Comparison of ENCODE assay signal across 15 cellular contexts in genomic region chr7:131100357-131101054, GRCh38.
DNase-seq lines count a peak whose midpoint lies in the region; ATAC-seq and TF ChIP-seq lines count a peak whose summit lies in the region.
"Had no signal": no experiment of that assay in that cellular context is flagged by ENCODE, and none has a peak within 500 bp of the region (broad histone marks: within the 10 kb centered on the region; RNA-seq: fewer than 3 reads in every experiment).

No MANE protein-coding gene starts in this region.

- H3K9me3 Mint-ChIP-seq in activated naive CD4-positive, alpha-beta T cell treated with anti-CD3 and anti-CD28 coated beads, Interleukin-2, amount 50 U/mL, for 24 hours, result no peaks in the 10 kb centered on the region
- no peaks in the 10 kb centered on the region for H3K9me3 Mint-ChIP-seq in WTC11
- no peaks in the 10 kb centered on the region for H3K9me3 Mint-ChIP-seq in immature natural killer cell
- H3K9me3 Mint-ChIP-seq in stimulated activated naive CD8-positive, alpha-beta T cell treated with anti-CD3 and anti-CD28 coated beads, Interleukin-15, amount 100 ng/mL, for 72 hours, result no peaks in the 10 kb centered on the region

- no peak for DNase-seq in activated naive CD4-positive, alpha-beta T cell treated with anti-CD3 and anti-CD28 coated beads, Interleukin-2, amount 50 U/mL, for 16 hours
- DNase-seq in WTC11 (ENCODE audit: low spot score), result no peak
- DNase-seq in immature natural killer cell, result peak; percentile 75 to 83 (median 80)
- peak; percentile 38 to 50 for DNase-seq in stimulated activated naive CD8-positive, alpha-beta T cell treated with anti-CD3 and anti-CD28 coated beads, Interleukin-15, amount 100 ng/mL, for 72 hours
- no peak for DNase-seq in NCI-H187 treated with DMSO at 0.1 percent for 48 hours (lab: John Stamatoyannopoulos, UW)
- DNase-seq: COR-L47, head of caudate nucleus, NCI-H146, NCI-H226, RPMI8226 had no signal

- peaks cover 97% of the 10 kb centered on the region for H3K4me1 Mint-ChIP-seq in activated naive CD4-positive, alpha-beta T cell treated with anti-CD3 and anti-CD28 coated beads, Interleukin-2, amount 50 U/mL, for 24 hours
- peaks cover 42% of the 10 kb centered on the region for H3K4me1 Mint-ChIP-seq in WTC11
- peaks cover 95 to 99% of the 10 kb centered on the region in 2 donors for H3K4me1 Mint-ChIP-seq in immature natural killer cell
- peaks cover 93% of the 10 kb centered on the region for H3K4me1 Mint-ChIP-seq in stimulated activated naive CD8-positive, alpha-beta T cell treated with anti-CD3 and anti-CD28 coated beads, Interleukin-15, amount 100 ng/mL, for 72 hours

- TF ChIP-seq CTCF in WTC11 (IDR thresholded peaks at IDR 0.05), result no peak

- POLR2A ChIA-PET in WTC11 (lab: Charles Lee), result interaction anchor here (0.6 kb wide), 1 partner anchor 369 kb away, joined by 3 read pairs; no protein-coding TSS in a partner anchor

- no peaks in the 10 kb centered on the region for H3K27me3 Mint-ChIP-seq in activated naive CD4-positive, alpha-beta T cell treated with anti-CD3 and anti-CD28 coated beads, Interleukin-2, amount 50 U/mL, for 24 hours
- H3K27me3 Mint-ChIP-seq in WTC11 (ENCODE audit: low read depth), result no peaks in the 10 kb centered on the region
- H3K27me3 Mint-ChIP-seq in immature natural killer cell (ENCODE audit: low read depth in 3 of 3), result peaks cover 33 to 77% (median 69%) of the 10 kb centered on the region in 3 donors
- no peaks in the 10 kb centered on the region for H3K27me3 Mint-ChIP-seq in stimulated activated naive CD8-positive, alpha-beta T cell treated with anti-CD3 and anti-CD28 coated beads, Interleukin-15, amount 100 ng/mL, for 72 hours

- peak overlapping the region; percentile 72 for H3K4me3 Mint-ChIP-seq in activated naive CD4-positive, alpha-beta T cell treated with anti-CD3 and anti-CD28 coated beads, Interleukin-2, amount 50 U/mL, for 24 hours
- H3K4me3 Mint-ChIP-seq in WTC11 (no peak overlapping the region), immature natural killer cell (peak overlapping the region; percentile 51 to 77 (median 75))
- peak overlapping the region; percentile 53 to 70 for H3K4me3 Mint-ChIP-seq in stimulated activated naive CD8-positive, alpha-beta T cell treated with anti-CD3 and anti-CD28 coated beads, Interleukin-15, amount 100 ng/mL, for 72 hours

- peaks cover 12% of the 10 kb centered on the region for H3K36me3 Mint-ChIP-seq in activated naive CD4-positive, alpha-beta T cell treated with anti-CD3 and anti-CD28 coated beads, Interleukin-2, amount 50 U/mL, for 24 hours
- H3K36me3 Mint-ChIP-seq in WTC11, result no peaks in the 10 kb centered on the region; the same call in 1 of the 2 replicates
- peaks cover 0 to 4% (median 0%) of the 10 kb centered on the region in 3 donors for H3K36me3 Mint-ChIP-seq in immature natural killer cell

- CTCF ChIA-PET in WTC11 (lab: Charles Lee), result no interaction called here

- H3K27ac Mint-ChIP-seq in activated naive CD4-positive, alpha-beta T cell treated with anti-CD3 and anti-CD28 coated beads, Interleukin-2, amount 50 U/mL, for 24 hours, result peak overlapping the region; percentile 89
- H3K27ac Mint-ChIP-seq in WTC11 (peak overlapping the region; percentile 38; the same call in 1 of the 2 replicates), immature natural killer cell (peak overlapping the region; percentile 86 to 97 (median 88))
- H3K27ac Mint-ChIP-seq in stimulated activated naive CD8-positive, alpha-beta T cell treated with anti-CD3 and anti-CD28 coated beads, Interleukin-15, amount 100 ng/mL, for 72 hours, result peak overlapping the region; percentile 90 to 93

- ATAC-seq in WTC11, result no peak
- ATAC-seq in stimulated activated naive CD8-positive, alpha-beta T cell treated with anti-CD3 and anti-CD28 coated beads, Interleukin-15, amount 100 ng/mL, for 72 hours, result peak; percentile 72
- no peak for ATAC-seq in GM18498 (IDR thresholded peaks at IDR 0.05; ENCODE audit: unreplicated experiment)
- no peak for ATAC-seq in HG03469 (IDR thresholded peaks at IDR 0.05; ENCODE audit: unreplicated experiment)
- ATAC-seq: esophagus mucosa, HepG2 had no signal

TF ChIP-seq in WTC11, 78 proteins besides CTCF, POLR2A, EP300 and RAD21:
- TF ChIP-seq ZMAT4 (CRISPR knock-in tag; IDR thresholded peaks at IDR 0.05) (no peak), E2F4 (CRISPR knock-in tag; IDR thresholded peaks at IDR 0.05; ENCODE audit: borderline replicate concordance, low read depth) (no peak), MYBL2 (CRISPR knock-in tag; IDR thresholded peaks at IDR 0.05) (no peak), ZBTB43 (CRISPR knock-in tag; IDR thresholded peaks at IDR 0.05) (no peak), JAZF1 (CRISPR knock-in tag; IDR thresholded peaks at IDR 0.05) (no peak)

Comparison
In these comparisons a context has a peak if more than half of its experiments do, and no peak if none do; other contexts are left out.
1. H3K27ac Mint-ChIP-seq: peak in every context shown above with its lines; median percentile 92 in stimulated activated naive CD8-positive, alpha-beta T cell treated with anti-CD3 and anti-CD28 coated beads, Interleukin-15, amount 100 ng/mL, for 72 hours; 89 in activated naive CD4-positive, alpha-beta T cell treated with anti-CD3 and anti-CD28 coated beads, Interleukin-2, amount 50 U/mL, for 24 hours; 88 in immature natural killer cell; 38 in WTC11.
2. DNase-seq: peak in immature natural killer cell (3 of 3) and stimulated activated naive CD8-positive, alpha-beta T cell treated with anti-CD3 and anti-CD28 coated beads, Interleukin-15, amount 100 ng/mL, for 72 hours (2 of 2); none in activated naive CD4-positive, alpha-beta T cell treated with anti-CD3 and anti-CD28 coated beads, Interleukin-2, amount 50 U/mL, for 16 hours (single experiment), WTC11 (single experiment) and NCI-H187 treated with DMSO at 0.1 percent for 48 hours (single experiment).